ENCODE assay signal across 8 cellular contexts in genomic region chr7:150631866-150632864, GRCh38. TPM values are rescaled to one million over a fixed set of nuclear protein-coding genes. Genes with fewer than 3 reads are reported as not detected.
DNase-seq lines count a peak whose midpoint lies in the region; ATAC-seq and TF ChIP-seq lines count a peak whose summit lies in the region.

Gene GIMAP6 (minus strand): TSS chr7:150632385. CDS start chr7:150630142, 2,243 bp downstream.

- no peak within 1 kb of the TSS for H4K8ac ChIP-seq in mesendoderm (ENCODE audit: low read depth, low read length)

- H3K4me3 ChIP-seq in heart right ventricle (peak within 1 kb of the TSS; percentile 19 to 64 (median 53)), mesendoderm (ENCODE audit: low read length) (no peak within 1 kb of the TSS)

- peaks cover 80% of the 10 kb centered on the region for H3K36me3 Mint-ChIP-seq in activated CD8-positive, alpha-beta T cell treated with anti-CD3 and anti-CD28 coated beads, Interleukin-2, amount 10 ng/mL, durations not matched to agents 7 days and 5 days (ENCODE audit: low read depth)

- H3K36me3 ChIP-seq in heart right ventricle, result peaks cover 0 to 31% (median 0%) of the 10 kb centered on the region in 9 donors
- H3K36me3 ChIP-seq in mesendoderm (ENCODE audit: control insufficient read depth, insufficient read depth, low read length), result no peaks in the 10 kb centered on the region

- ATAC-seq in GM19395 (IDR thresholded peaks at IDR 0.05; ENCODE audit: unreplicated experiment), result peak; percentile 90
- ATAC-seq in HG03460 (IDR thresholded peaks at IDR 0.05; ENCODE audit: unreplicated experiment), result peak; percentile 79
- ATAC-seq in activated CD8-positive, alpha-beta T cell treated with anti-CD3 and anti-CD28 coated beads, Interleukin-2, amount 10 ng/mL, durations not matched to agents 7 days and 5 days, result peak; percentile 68
- peak in 6 of 8 donors; percentile 14 to 63 (median 38) for ATAC-seq in heart right ventricle

- peaks cover 18% of the 10 kb centered on the region for H3K9me3 Mint-ChIP-seq in activated CD8-positive, alpha-beta T cell treated with anti-CD3 and anti-CD28 coated beads, Interleukin-2, amount 10 ng/mL, durations not matched to agents 7 days and 5 days (ENCODE audit: insufficient read depth)

- DNase-seq in activated CD8-positive, alpha-beta T cell treated with anti-CD3 and anti-CD28 coated beads, Interleukin-2, amount 10 ng/mL, durations not matched to agents 7 days and 5 days, result peak; percentile 59
- DNase-seq in heart right ventricle, result peak; percentile 18 to 43
- peak; percentile 11 for DNase-seq in stimulated activated CD8-positive, alpha-beta memory T cell treated with anti-CD3 and anti-CD28 coated beads, Interleukin-15, amount 100 ng/mL, for 24 hours (ENCODE audit: low read depth)
- no peak for DNase-seq in middle frontal gyrus (ENCODE audit: extremely low spot score, low spot score)
- no peak for DNase-seq in cortex of kidney (lab: John Stamatoyannopoulos, UW)
- no peak for DNase-seq in mesendoderm

- H3K27me3 Mint-ChIP-seq in activated CD8-positive, alpha-beta T cell treated with anti-CD3 and anti-CD28 coated beads, Interleukin-2, amount 10 ng/mL, durations not matched to agents 7 days and 5 days (ENCODE audit: low read depth), result no peaks in the 10 kb centered on the region

- H3K9ac ChIP-seq in mesendoderm (ENCODE audit: low read length), result no peak within 1 kb of the TSS

- no peak within 1 kb of the TSS for H2BK5ac ChIP-seq in mesendoderm (ENCODE audit: low read length)

- no peaks in the 10 kb centered on the region for H3K79me2 ChIP-seq in mesendoderm (ENCODE audit: control insufficient read depth, insufficient read depth, low read length)

- no peak for TF ChIP-seq CTCF in heart right ventricle (IDR thresholded peaks at IDR 0.05)

- POLR2A ChIA-PET in activated CD8-positive, alpha-beta T cell treated with anti-CD3 and anti-CD28 coated beads, Interleukin-2, amount 10 ng/mL, durations not matched to agents 7 days and 5 days (lab: Charles Lee), result interaction anchor here (0.6 to 3.4 kb wide), 28 partner anchors 10 to 183 kb away, joined by 3 to 20 read pairs (median 5); partner anchors contain the start of genes GIMAP1, GIMAP2, GIMAP4 and GIMAP5

- WGBS in heart right ventricle, 2 donors, result 47 to 61% methylated on average over 9 of the region's 9 CpGs
- WGBS in mesendoderm (ENCODE audit: extremely low coverage, insufficient coverage, low lambda C conversion rate), result no CpG with 5 or more reads among the region's 9 CpGs

- H3K56ac ChIP-seq in mesendoderm (ENCODE audit: low read length), result no peak within 1 kb of the TSS

- H3K27ac Mint-ChIP-seq in activated CD8-positive, alpha-beta T cell treated with anti-CD3 and anti-CD28 coated beads, Interleukin-2, amount 10 ng/mL, durations not matched to agents 7 days and 5 days, result peak within 1 kb of the TSS; percentile 90

- H2AK5ac ChIP-seq in mesendoderm (ENCODE audit: low read length), result no peak within 1 kb of the TSS

- no peak within 1 kb of the TSS for H3K4ac ChIP-seq in mesendoderm (ENCODE audit: low read depth, low read length)

- H3K79me1 ChIP-seq in mesendoderm (ENCODE audit: low read length), result no peaks in the 10 kb centered on the region

- H3K27me3 ChIP-seq in heart right ventricle, result no peaks in the 10 kb centered on the region
- no peaks in the 10 kb centered on the region for H3K27me3 ChIP-seq in mesendoderm (ENCODE audit: insufficient read depth, low read length, poor library complexity)

- H3K4me1 Mint-ChIP-seq in activated CD8-positive, alpha-beta T cell treated with anti-CD3 and anti-CD28 coated beads, Interleukin-2, amount 10 ng/mL, durations not matched to agents 7 days and 5 days (ENCODE audit: low read depth), result peaks cover 60% of the 10 kb centered on the region

- no peak within 1 kb of the TSS for H2BK120ac ChIP-seq in mesendoderm (ENCODE audit: low read depth, low read length)

- H2BK15ac ChIP-seq in mesendoderm (replicated peaks; ENCODE audit: low read depth), result no peak within 1 kb of the TSS

- no peak within 1 kb of the TSS for H3K18ac ChIP-seq in mesendoderm (ENCODE audit: low read length)

- CTCF ChIA-PET in activated CD8-positive, alpha-beta T cell treated with anti-CD3 and anti-CD28 coated beads, Interleukin-2, amount 10 ng/mL, durations not matched to agents 7 days and 5 days (lab: Charles Lee), result interaction anchor here (0.6 to 2.0 kb wide), 16 partner anchors 10 to 183 kb away, joined by 3 to 14 read pairs (median 4); partner anchors contain the start of genes GIMAP2 and GIMAP8

- H3K4me1 ChIP-seq in heart right ventricle (peaks cover 17 to 66% (median 37%) of the 10 kb centered on the region in 9 donors), mesendoderm (ENCODE audit: control insufficient read depth, low read depth, low read length) (no peaks in the 10 kb centered on the region)

- intact Hi-C loops in heart right ventricle (cut with DNase I), result loop anchor here in 6 of 10 donors (2.0 to 10.0 kb wide), 15 partner anchors 45 to 183 kb away; partner anchors contain the start of genes GIMAP5 (in 5 of the 6), GIMAP8 (in 4 of the 6) and GIMAP1 (in 3 of the 6)

- H3K23ac ChIP-seq in mesendoderm (ENCODE audit: low read length), result no peak within 1 kb of the TSS

- H3K9me3 ChIP-seq in heart right ventricle, result peaks cover 0 to 7% (median 0%) of the 10 kb centered on the region in 11 donors

- H3K27ac ChIP-seq in heart right ventricle (peak within 1 kb of the TSS; percentile 85 to 98 (median 94)), mesendoderm (ENCODE audit: low read depth, low read length) (no peak within 1 kb of the TSS)

- peak within 1 kb of the TSS; percentile 89 for H3K4me3 Mint-ChIP-seq in activated CD8-positive, alpha-beta T cell treated with anti-CD3 and anti-CD28 coated beads, Interleukin-2, amount 10 ng/mL, durations not matched to agents 7 days and 5 days

- no peak within 1 kb of the TSS for H3K4me2 ChIP-seq in mesendoderm (ENCODE audit: low read length)

- H4K5ac ChIP-seq in mesendoderm (ENCODE audit: low read length), result no peak within 1 kb of the TSS

RNA-seq across cellular contexts. Expression of gene GIMAP6, which starts in this region (rescaled TPM):
- total RNA-seq in activated CD8-positive, alpha-beta T cell treated with anti-CD3 and anti-CD28 coated beads, Interleukin-2, amount 10 ng/mL, durations not matched to agents 7 days and 5 days, result 10 to 100 TPM; 88.9 to 93.3 TPM
- 10 to 100 TPM; 13.7 to 42.9 (median 25.5) TPM for total RNA-seq in heart right ventricle
- 10 to 100 TPM; 20.2 to 24.3 TPM for polyA plus RNA-seq in heart right ventricle
- not detected for polyA plus RNA-seq in mesendoderm (2013, experiment 1 of 2)
- polyA plus RNA-seq in mesendoderm (2013, experiment 2 of 2), result not detected

Comparison
In these comparisons a context has a peak if more than half of its experiments do, and no peak if none do; other contexts are left out.
1. ATAC-seq: peak in every context shown above with its lines; median percentile 90 in GM19395; 79 in HG03460; 68 in activated CD8-positive, alpha-beta T cell treated with anti-CD3 and anti-CD28 coated beads, Interleukin-2, amount 10 ng/mL, durations not matched to agents 7 days and 5 days; 38 in heart right ventricle.
2. DNase-seq: peak in activated CD8-positive, alpha-beta T cell treated with anti-CD3 and anti-CD28 coated beads, Interleukin-2, amount 10 ng/mL, durations not matched to agents 7 days and 5 days (single experiment), heart right ventricle (2 of 2) and stimulated activated CD8-positive, alpha-beta memory T cell treated with anti-CD3 and anti-CD28 coated beads, Interleukin-15, amount 100 ng/mL, for 24 hours (single experiment); none in middle frontal gyrus (single experiment), cortex of kidney (single experiment) and mesendoderm (single experiment).